8 cellular contexts compared by ENCODE assay signal in the genomic region with DNA sequence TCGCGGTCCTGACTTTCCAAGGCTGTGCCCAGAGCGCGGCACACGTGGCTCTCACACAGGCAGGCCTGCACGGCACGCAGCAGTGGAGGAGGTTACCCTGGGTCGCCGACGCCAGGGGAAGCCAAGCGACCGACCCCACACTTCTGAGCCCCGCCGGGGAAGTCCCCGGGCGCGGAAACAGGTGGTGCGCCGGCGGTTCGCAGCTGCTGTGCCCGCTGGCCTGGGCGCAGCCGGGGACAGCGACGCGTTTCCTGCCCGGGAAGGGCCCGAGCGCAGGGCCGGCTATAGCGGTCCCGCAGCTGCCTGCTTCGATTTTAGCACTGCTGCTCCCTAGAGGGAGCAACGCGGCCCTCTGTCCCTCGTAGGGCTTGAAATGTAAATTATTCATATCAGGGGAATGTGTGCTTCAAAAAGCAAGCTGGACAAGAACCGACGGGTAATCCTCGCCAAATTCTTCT. TPM values are rescaled to one million over a fixed set of nuclear protein-coding genes. Genes with fewer than 3 reads are reported as not detected.
DNase-seq lines count a peak whose midpoint lies in the region; ATAC-seq and TF ChIP-seq lines count a peak whose summit lies in the region.
"Not testable (repeated sequence)": the region's sequence is repeated elsewhere in the genome, so short reads cannot be mapped to it uniquely, and the experiment has no call there.

No MANE protein-coding gene starts in this region.

- not testable (repeated sequence) for H4K91ac ChIP-seq in IMR-90 (ENCODE audit: insufficient read depth, low read depth, low read length)

- H3K27ac ChIP-seq in IMR-90 (ENCODE audit: insufficient read depth, low read length) (peak overlapping the region; percentile 38; the same call in 1 of the 2 replicates), RWPE1 (peak overlapping the region; percentile 68)
- not testable (repeated sequence) for H3K27ac ChIP-seq in neural progenitor cell

- not testable (repeated sequence) for H3K36me3 ChIP-seq in IMR-90 (ENCODE audit: control insufficient read depth, insufficient read depth, low read length); neural progenitor cell

- H3K4me2 ChIP-seq in IMR-90 (ENCODE audit: low read depth, low read length) (peak overlapping the region; percentile 60), neural progenitor cell (peak overlapping the region; percentile 43)

- WGBS in IMR-90 (ENCODE audit: extremely low coverage in 2 of 2, insufficient read length in 1 of 2), 2 experiments: 0% methylated on average over 1 of the region's 40 CpGs; no CpG with 5 or more reads in 1 of the 2 experiments

- TF ChIP-seq RAD21 in IMR-90 (IDR thresholded peaks at IDR 0.05; ENCODE audit: low read length): peak; percentile 45

- in situ Hi-C loops in IMR-90 (cut with MboI; ENCODE audit: low sequenced_read_pairs): not testable (repeated sequence)

- not testable (repeated sequence) for H3K9me1 ChIP-seq in IMR-90 (ENCODE audit: insufficient read depth, low read length)

- H3F3A ChIP-seq in neural progenitor cell (ENCODE audit: low read depth): not testable (repeated sequence)

- not testable (repeated sequence) for TF ChIP-seq POLR2A in IMR-90 (IDR thresholded peaks at IDR 0.05; ENCODE audit: low read depth, low read length)

- not testable (repeated sequence) for H3K36me3 Mint-ChIP-seq in activated T-helper 17 cell treated with anti-CD3 and anti-CD28 coated beads, Interleukin-2, amount 50 U/mL, for 72 hours (ENCODE audit: low read depth); neural progenitor cell

- peak overlapping the region; percentile 79 for H2AFZ ChIP-seq in IMR-90 (replicated peaks; ENCODE audit: low read length, poor library complexity)
- H2AFZ ChIP-seq in neural progenitor cell (replicated peaks): peak overlapping the region; percentile 79

- H3K27me3 ChIP-seq in IMR-90 (ENCODE audit: control insufficient read depth, insufficient read depth, low read length): not testable (repeated sequence)
- peaks cover 22% of the 10 kb centered on the region for H3K27me3 ChIP-seq in neural progenitor cell

- ATAC-seq in GM21737 (IDR thresholded peaks at IDR 0.05; ENCODE audit: unreplicated experiment) (peak; percentile 87), IMR-90 (ENCODE audit: low read depth) (peak; percentile 98)
- ATAC-seq in activated T-helper 17 cell treated with anti-CD3 and anti-CD28 coated beads, Interleukin-2, amount 50 U/mL, for 72 hours (replicated peaks): peak; percentile 79

- H3K27ac Mint-ChIP-seq in activated T-helper 17 cell treated with anti-CD3 and anti-CD28 coated beads, Interleukin-2, amount 50 U/mL, for 72 hours; neural progenitor cell: not testable (repeated sequence)

- not testable (repeated sequence) for H3K9me3 ChIP-seq in IMR-90 (ENCODE audit: control insufficient read depth, insufficient read depth, low read length); neural progenitor cell (ENCODE audit: low read depth)

- H3K4me1 ChIP-seq in IMR-90 (ENCODE audit: control insufficient read depth, insufficient read depth, low read length); neural progenitor cell: not testable (repeated sequence)

- DNase-seq in ELF-1 (ENCODE audit: low read depth, low spot score) (peak; percentile 71), IMR-90 (peak; percentile 68), RWPE1 (ENCODE audit: low spot score) (peak; percentile 14), fibroblast of villous mesenchyme (ENCODE audit: low read depth) (peak; percentile 62), neural progenitor cell (ENCODE audit: low spot score) (peak; percentile 55)
- peak; percentile 79 for DNase-seq in stimulated activated naive CD4-positive, alpha-beta T cell treated with Interleukin-2 at 50 U/mL for 16 hours (lab: John Stamatoyannopoulos, UW)

- not testable (repeated sequence) for H3K23ac ChIP-seq in IMR-90 (ENCODE audit: low read depth, low read length)

- TF ChIP-seq CTCF in IMR-90 (conservative IDR thresholded peaks at IDR 0.05; ENCODE audit: low read depth, low read length) (peak; percentile 41), RWPE1 (conservative IDR thresholded peaks at IDR 0.05; ENCODE audit: low read depth) (peak; percentile 62), fibroblast of villous mesenchyme (IDR thresholded peaks at IDR 0.05; ENCODE audit: insufficient read depth, low read depth, low read length) (peak; percentile 38), neural progenitor cell (IDR thresholded peaks at IDR 0.05) (peak; percentile 42)

- H3K79me2 ChIP-seq in neural progenitor cell (ENCODE audit: low read depth): not testable (repeated sequence)

- H2AK5ac ChIP-seq in IMR-90 (ENCODE audit: low read depth, low read length): not testable (repeated sequence)

- CTCF ChIA-PET in IMR-90 (lab: Yijun Ruan, JAX): not testable (repeated sequence)
- CTCF ChIA-PET in RWPE1 (lab: Yijun Ruan, JAX): interaction anchor here (0.7 kb wide), 1 partner anchor 189 kb away, joined by 5 read pairs; no protein-coding TSS in a partner anchor

- not testable (repeated sequence) for H2AK9ac ChIP-seq in IMR-90 (replicated peaks; ENCODE audit: low read depth, low read length, poor library complexity)

- not testable (repeated sequence) for H3K4ac ChIP-seq in IMR-90 (ENCODE audit: low read depth, low read length)

- intact Hi-C loops in IMR-90 (cut with micrococcal nuclease): not testable (repeated sequence)

- not testable (repeated sequence) for H3K27me3 Mint-ChIP-seq in activated T-helper 17 cell treated with anti-CD3 and anti-CD28 coated beads, Interleukin-2, amount 50 U/mL, for 72 hours; neural progenitor cell (ENCODE audit: insufficient read depth, low read depth)

- not testable (repeated sequence) for H3K9ac ChIP-seq in IMR-90 (ENCODE audit: low read depth, low read length); neural progenitor cell

- H3K4me3 Mint-ChIP-seq in activated T-helper 17 cell treated with anti-CD3 and anti-CD28 coated beads, Interleukin-2, amount 50 U/mL, for 72 hours: peak overlapping the region; percentile 70
- peak overlapping the region; percentile 63 for H3K4me3 Mint-ChIP-seq in neural progenitor cell

- not testable (repeated sequence) for H3K9me3 Mint-ChIP-seq in activated T-helper 17 cell treated with anti-CD3 and anti-CD28 coated beads, Interleukin-2, amount 50 U/mL, for 72 hours; neural progenitor cell

- H2BK15ac ChIP-seq in IMR-90 (ENCODE audit: low read depth, low read length): not testable (repeated sequence)

- peak overlapping the region; percentile 43 for H2BK5ac ChIP-seq in IMR-90 (ENCODE audit: low read depth, low read length, poor library complexity, severe bottlenecking)

- H3K4me3 ChIP-seq in IMR-90 (ENCODE audit: insufficient read depth, low read depth, low read length): peak overlapping the region; percentile 29
- H3K4me3 ChIP-seq in fibroblast of villous mesenchyme (ENCODE audit: low read depth, low read length): peak overlapping the region; percentile 14
- H3K4me3 ChIP-seq in neural progenitor cell: peak overlapping the region; percentile 18

- peak overlapping the region; percentile 37; the same call in 1 of the 2 replicates for H3K18ac ChIP-seq in IMR-90 (ENCODE audit: low read depth, low read length)

- H3K56ac ChIP-seq in IMR-90 (ENCODE audit: extremely low read depth, insufficient read depth, low read length): not testable (repeated sequence)

- peaks cover 34% of the 10 kb centered on the region for H3K4me1 Mint-ChIP-seq in activated T-helper 17 cell treated with anti-CD3 and anti-CD28 coated beads, Interleukin-2, amount 50 U/mL, for 72 hours
- peaks cover 27% of the 10 kb centered on the region for H3K4me1 Mint-ChIP-seq in neural progenitor cell

- dilution Hi-C loops in IMR-90 (cut with HindIII; ENCODE audit: low sequenced_read_pairs, unreplicated experiment): not testable (repeated sequence)

- not testable (repeated sequence) for H3K14ac ChIP-seq in IMR-90 (replicated peaks; ENCODE audit: low read depth, low read length)

- not testable (repeated sequence) for H3K79me1 ChIP-seq in IMR-90 (ENCODE audit: low read depth in 1 of 2, low read length in 2 of 2)

- peak overlapping the region; percentile 75; the same call in 1 of the 2 replicates for H2BK120ac ChIP-seq in IMR-90 (ENCODE audit: low read depth, low read length)

- peak overlapping the region; percentile 67 to 79; a peak in 3 of 4 replicates for H4K8ac ChIP-seq in IMR-90 (ENCODE audit: low read depth in 2 of 2, low read length in 2 of 2)

- POLR2A ChIA-PET in IMR-90 (lab: Charles Lee; ENCODE audit: unreplicated experiment); RWPE1 (lab: Yijun Ruan, JAX; ENCODE audit: low non-redundant PET): not testable (repeated sequence)

- H4K5ac ChIP-seq in IMR-90 (ENCODE audit: low read depth, low read length): not testable (repeated sequence)

- H4K20me1 ChIP-seq in IMR-90 (ENCODE audit: insufficient read depth, low read length); neural progenitor cell (ENCODE audit: low read depth): not testable (repeated sequence)

- H2BK20ac ChIP-seq in IMR-90 (ENCODE audit: low read depth, low read length): not testable (repeated sequence)

- not testable (repeated sequence) for BruUV-seq in IMR-90 (replicated peaks; lab: Mats Ljungman, UMichigan)

TF ChIP-seq in IMR-90, 13 proteins besides CTCF, POLR2A, EP300 and RAD21:
- peak; percentile 44; the same call in 1 of the 2 replicates for TF ChIP-seq SMC3 (IDR thresholded peaks at IDR 0.05; ENCODE audit: low read depth, low read length)

RNA-seq across cellular contexts. Expression of gene LRRC37A3, which starts 46.6 kb away (rescaled TPM):
- total RNA-seq in IMR-90 (2012; rRNA removed): 3.3 and 4.5 TPM in 2 replicates
- polyA plus RNA-seq in IMR-90 (2012; rRNA removed): 2.9 and 3.1 TPM in 2 replicates
- polyA plus RNA-seq in IMR-90 (2012; cell fraction: cytosol; rRNA removed): 1.0 and 3.0 TPM in 2 replicates
- 5.5 and 19.7 TPM in 2 replicates for polyA plus RNA-seq in IMR-90 (2012; cell fraction: nucleus; rRNA removed; ENCODE audit: low replicate concordance)
- 10 to 100 TPM; 10.1 to 17.4 TPM for total RNA-seq in activated T-helper 17 cell treated with anti-CD3 and anti-CD28 coated beads, Interleukin-2, amount 50 U/mL, for 72 hours
- total RNA-seq in fibroblast of villous mesenchyme: 12.2 and 20.3 TPM in 2 replicates
- total RNA-seq in neural progenitor cell (ENCODE audit: low replicate concordance): 5.4 and 5.6 TPM in 2 replicates

Comparison
In these comparisons a context has a peak if more than half of its experiments do, and no peak if none do; other contexts are left out.
1. DNase-seq: peak in every context shown above with its lines; median percentile 79 in stimulated activated naive CD4-positive, alpha-beta T cell treated with Interleukin-2 at 50 U/mL for 16 hours; 71 in ELF-1; 68 in IMR-90; 62 in fibroblast of villous mesenchyme; 55 in neural progenitor cell; 14 in RWPE1.